8 cellular contexts compared by ENCODE assay signal in genomic region chr20:53177687-53178086, GRCh38.
"Had no signal": no experiment of that assay in that cellular context is flagged by ENCODE, and none has a peak within 500 bp of the region (broad histone marks: within the 10 kb centered on the region; RNA-seq: fewer than 3 reads in every experiment).

No MANE protein-coding gene starts in this region.

- ATAC-seq: GM12878 had no signal

- DNase-seq: GDM1, GF-D8 had no signal

- FAIRE-seq: G401.6, GM12878, GM12891, GM12892, GM18507, GM19239 had no signal

- H3K4me3 ChIP-seq: GM12878 had no signal
